Comparison of ENCODE assay signal across 8 cellular contexts in genomic region chr1:88877382-88877825, GRCh38. TPM values are rescaled to one million over a fixed set of nuclear protein-coding genes. Genes with fewer than 3 reads are reported as not detected.
DNase-seq lines count a peak whose midpoint lies in the region; ATAC-seq and TF ChIP-seq lines count a peak whose summit lies in the region.

No MANE protein-coding gene starts in this region.

- no peak overlapping the region for H3K4me3 Mint-ChIP-seq in CD14-positive monocyte

- no peaks in the 10 kb centered on the region for H3K27me3 Mint-ChIP-seq in CD14-positive monocyte (ENCODE audit: low read depth in 3 of 3)

- H3K4me3 ChIP-seq in fibroblast of the aortic adventitia (ENCODE audit: low read depth, low read length) (no peak overlapping the region), psoas muscle (no peak overlapping the region)

- 35 to 36% (median 36%) methylated on average over 6 of the region's 6 CpGs for WGBS in psoas muscle, 3 donors

- ATAC-seq in psoas muscle (peak in 1 of 4 donors; percentile 39), HG02610 (IDR thresholded peaks at IDR 0.05; ENCODE audit: unreplicated experiment) (no peak), HG03442 (IDR thresholded peaks at IDR 0.05; ENCODE audit: unreplicated experiment) (no peak), HG03108 (IDR thresholded peaks at IDR 0.05; ENCODE audit: unreplicated experiment) (no peak)

- peaks cover 12% of the 10 kb centered on the region for H3K4me1 ChIP-seq in psoas muscle

- no peak overlapping the region for H3K27ac ChIP-seq in psoas muscle

- peaks cover 0 to 31% of the 10 kb centered on the region in 2 donors for H3K36me3 ChIP-seq in psoas muscle (ENCODE audit: insufficient read depth in 1 of 2, low read depth in 1 of 2)

- DNase-seq in CD14-positive monocyte (ENCODE audit: low spot score) (no peak), HCEC 1CT (peak; percentile 63), RKO (ENCODE audit: low spot score) (peak; percentile 66), fibroblast of the aortic adventitia (ENCODE audit: low read depth) (peak; percentile 61), psoas muscle (no peak)

- peaks cover 0 to 2% (median 0%) of the 10 kb centered on the region in 7 donors for H3K9me3 Mint-ChIP-seq in CD14-positive monocyte

- H3K27me3 ChIP-seq in psoas muscle (ENCODE audit: insufficient read depth in 3 of 3, low read length in 2 of 3) = no peaks in the 10 kb centered on the region

- H3K9me3 ChIP-seq in psoas muscle = no peaks in the 10 kb centered on the region

- H3K4me1 Mint-ChIP-seq in CD14-positive monocyte = peaks cover 19% of the 10 kb centered on the region

- intact Hi-C loops in CD14-positive monocyte (cut with micrococcal nuclease) (loop anchor here in 1 of 2 donors (5.0 kb wide), 1 partner anchor 220 kb away; no protein-coding TSS in a partner anchor), psoas muscle (cut with DNase I) (loop anchor here (5.0 to 10.0 kb wide), 3 partner anchors 183 to 223 kb away; no protein-coding TSS in a partner anchor)

- peak overlapping the region in 2 of 7 donors; percentile 18 for H3K27ac Mint-ChIP-seq in CD14-positive monocyte

- peaks cover 23 to 49% of the 10 kb centered on the region in 2 donors for H3K36me3 Mint-ChIP-seq in CD14-positive monocyte

- peak; percentile 85 for TF ChIP-seq CTCF in CD14-positive monocyte (IDR thresholded peaks at IDR 0.05)
- peak; percentile 38 for TF ChIP-seq CTCF in fibroblast of the aortic adventitia (IDR thresholded peaks at IDR 0.05; ENCODE audit: insufficient read depth, low read length)
- TF ChIP-seq CTCF in psoas muscle (IDR thresholded peaks at IDR 0.05) = peak; percentile 57

RNA-seq across cellular contexts. Expression of gene GTF2B, which starts 14.0 kb away (rescaled TPM):
- polyA plus RNA-seq in CD14-positive monocyte = 10 to 100 TPM; 39.2 to 46.1 TPM
- 14.1 and 36.7 TPM in 2 replicates for total RNA-seq in fibroblast of the aortic adventitia (ENCODE audit: low replicate concordance)
- total RNA-seq in psoas muscle = 10 to 100 TPM; 11.8 to 16.2 (median 14.2) TPM
- 10 to 100 TPM; 15.4 to 23.3 (median 15.6) TPM for polyA plus RNA-seq in psoas muscle

Comparison
In these comparisons a context has a peak if more than half of its experiments do, and no peak if none do; other contexts are left out.
1. DNase-seq: peak in HCEC 1CT (single experiment), RKO (single experiment) and fibroblast of the aortic adventitia (single experiment); none in CD14-positive monocyte (single experiment) and psoas muscle (0 of 2).
2. Peak in every context shown above with its lines, with median percentiles within 50 percentile points of each other: CTCF ChIP-seq.